In the genomic region with DNA sequence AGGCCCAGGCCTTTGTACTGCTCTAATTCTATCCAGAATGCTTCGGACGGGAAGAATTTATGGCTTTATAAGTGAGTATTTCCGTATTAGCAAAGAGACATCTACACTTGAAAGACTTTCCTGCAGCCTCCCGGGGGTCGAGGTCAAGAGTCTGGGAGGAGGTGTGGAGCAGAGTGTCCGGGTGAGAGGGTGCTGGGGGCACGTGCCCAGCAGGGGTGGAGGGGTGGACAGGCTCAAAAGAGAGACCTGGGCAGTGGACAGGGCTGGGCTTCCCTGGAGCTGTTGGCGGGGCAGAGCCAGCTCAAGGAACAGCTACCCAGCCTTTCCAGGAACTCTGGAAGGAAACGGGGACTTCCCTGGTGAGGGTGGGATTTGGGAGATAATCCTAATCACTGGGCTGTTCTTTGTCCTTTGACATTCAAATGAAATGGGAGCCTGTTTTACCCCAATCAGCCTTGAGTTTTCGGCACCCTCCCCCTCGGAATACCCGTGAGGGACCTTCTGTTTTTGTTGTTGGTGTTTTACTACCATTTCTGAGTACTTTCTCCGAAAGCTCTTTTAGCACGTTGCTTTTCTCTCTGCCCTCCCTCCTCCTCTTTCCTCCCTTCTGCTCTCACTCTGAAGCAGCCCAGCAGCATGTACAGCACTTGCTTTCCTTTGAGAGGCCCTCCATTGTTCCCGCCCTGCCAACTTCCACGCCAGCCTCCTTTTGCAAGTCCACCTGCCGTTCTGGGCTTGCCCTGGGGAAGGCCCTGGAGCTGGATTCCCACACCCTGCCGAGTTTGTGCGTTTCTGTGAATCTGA, we compare ENCODE assay signal across 10 cellular contexts.
A peak's percentile ranks its signal among the peaks of the same experiment; 100 is the strongest.
DNase-seq lines count a peak whose midpoint lies in the region; ATAC-seq lines count a peak whose summit lies in the region.
"Had no signal": no experiment of that assay in that cellular context is flagged by ENCODE, and none has a peak within 500 bp of the region (broad histone marks: within the 10 kb centered on the region; RNA-seq: fewer than 3 reads in every experiment).

No MANE protein-coding gene starts in this region.

- ATAC-seq in GM21619 (IDR thresholded peaks at IDR 0.05; ENCODE audit: unreplicated experiment), result no peak
- ATAC-seq in HG03520 (IDR thresholded peaks at IDR 0.05; ENCODE audit: unreplicated experiment), result no peak

- H3K4me3 Mint-ChIP-seq in activated CD4-positive, alpha-beta memory T cell treated with anti-CD3 and anti-CD28 coated beads for 36 hours, result no peak overlapping the region

- H3K27ac ChIP-seq in BLaER1 treated with 17β-estradiol and CSF1 and Interleukin-3, amounts not matched to agents 10 nM and 100 nM, result no peak overlapping the region
- H3K27ac ChIP-seq in duodenal mucosa (ENCODE audit: low read depth, low read length), result peak overlapping the region; percentile 13
- peak overlapping the region; percentile 10 for H3K27ac ChIP-seq in muscle layer of duodenum (ENCODE audit: low read length)

- CTCF ChIA-PET in activated CD4-positive, alpha-beta memory T cell treated with anti-CD3 and anti-CD28 coated beads for 36 hours (lab: Charles Lee), result no interaction called here

- no peak overlapping the region for H3K27ac Mint-ChIP-seq in activated CD4-positive, alpha-beta memory T cell treated with anti-CD3 and anti-CD28 coated beads for 36 hours

- DNase-seq in NCI-H1105 treated with DMSO at 0.1 percent for 48 hours (lab: John Stamatoyannopoulos, UW) (peak; percentile 68), NOMO-1 treated with DMSO at 0.1 percent for 48 hours (lab: John Stamatoyannopoulos, UW; ENCODE audit: unreplicated experiment) (no peak)
- no peak for DNase-seq in activated CD4-positive, alpha-beta memory T cell treated with anti-CD3 and anti-CD28 coated beads for 36 hours
- DNase-seq: AML-193, T-helper 9 cell had no signal

- POLR2A ChIA-PET in activated CD4-positive, alpha-beta memory T cell treated with anti-CD3 and anti-CD28 coated beads for 36 hours (lab: Charles Lee), result no interaction called here

- H3K36me3 ChIP-seq in BLaER1 treated with 17β-estradiol and CSF1 and Interleukin-3, amounts not matched to agents 10 nM and 100 nM, result no peaks in the 10 kb centered on the region
- H3K36me3 ChIP-seq in duodenal mucosa (ENCODE audit: control insufficient read depth in 1 of 2, insufficient read depth in 2 of 2, low read length in 2 of 2), result no peaks in the 10 kb centered on the region
- H3K36me3 ChIP-seq in muscle layer of duodenum (ENCODE audit: control insufficient read depth in 1 of 2, insufficient read depth in 2 of 2, low read length in 2 of 2), result no peaks in the 10 kb centered on the region

- no peak overlapping the region for H3K9ac ChIP-seq in BLaER1 treated with 17β-estradiol and CSF1 and Interleukin-3, amounts not matched to agents 10 nM and 100 nM
- peak overlapping the region in 1 of 2 donors; percentile 35 for H3K9ac ChIP-seq in duodenal mucosa (ENCODE audit: low read depth in 1 of 2, low read length in 2 of 2)

- no peaks in the 10 kb centered on the region for H3K9me3 ChIP-seq in BLaER1 treated with 17β-estradiol and CSF1 and Interleukin-3, amounts not matched to agents 10 nM and 100 nM (replicated peaks in 1 of 11)
- H3K9me3 ChIP-seq in duodenal mucosa (ENCODE audit: control insufficient read depth in 1 of 2, low read length in 2 of 2) (no peaks in the 10 kb centered on the region), muscle layer of duodenum (ENCODE audit: control insufficient read depth in 1 of 2, low read length in 2 of 2) (no peaks in the 10 kb centered on the region)

- peaks cover 18 to 74% (median 51%) of the 10 kb centered on the region in 10 experiments for H3K4me1 ChIP-seq in BLaER1 treated with 17β-estradiol and CSF1 and Interleukin-3, amounts not matched to agents 10 nM and 100 nM
- H3K4me1 ChIP-seq in duodenal mucosa (ENCODE audit: control insufficient read depth in 1 of 2, insufficient read depth in 2 of 2, low read length in 2 of 2), result peaks cover 43% of the 10 kb centered on the region in 2 donors
- peaks cover 20 to 28% of the 10 kb centered on the region in 2 donors for H3K4me1 ChIP-seq in muscle layer of duodenum (ENCODE audit: control insufficient read depth in 1 of 2, insufficient read depth in 2 of 2, low read length in 2 of 2)

- H3K9me3 Mint-ChIP-seq in activated CD4-positive, alpha-beta memory T cell treated with anti-CD3 and anti-CD28 coated beads for 36 hours, result no peaks in the 10 kb centered on the region

- peak overlapping the region in 6 of 11 experiments; percentile 9 to 53 (median 32); a peak in 9 of 22 replicates for H3K4me2 ChIP-seq in BLaER1 treated with 17β-estradiol and CSF1 and Interleukin-3, amounts not matched to agents 10 nM and 100 nM

- intact Hi-C loops in activated CD4-positive, alpha-beta memory T cell treated with anti-CD3 and anti-CD28 coated beads for 36 hours (cut with micrococcal nuclease), result no loop called here

- H3K27me3 ChIP-seq in BLaER1 treated with 17β-estradiol and CSF1 and Interleukin-3, amounts not matched to agents 10 nM and 100 nM, result no peaks in the 10 kb centered on the region
- no peaks in the 10 kb centered on the region for H3K27me3 ChIP-seq in duodenal mucosa (ENCODE audit: control insufficient read depth in 1 of 2, insufficient read depth in 2 of 2, low read length in 2 of 2)
- H3K27me3 ChIP-seq in muscle layer of duodenum (ENCODE audit: low read depth, low read length), result no peaks in the 10 kb centered on the region

- H3K4me3 ChIP-seq in BLaER1 treated with 17β-estradiol and CSF1 and Interleukin-3, amounts not matched to agents 10 nM and 100 nM, result no peak overlapping the region
- H3K4me3 ChIP-seq in duodenal mucosa (ENCODE audit: low read depth in 1 of 2, low read length in 2 of 2), result peak overlapping the region in 1 of 2 donors; percentile 19
- peak overlapping the region in 1 of 2 donors; percentile 11 for H3K4me3 ChIP-seq in muscle layer of duodenum (ENCODE audit: low read depth in 1 of 2, low read length in 2 of 2)

- no peaks in the 10 kb centered on the region for H3K36me3 Mint-ChIP-seq in activated CD4-positive, alpha-beta memory T cell treated with anti-CD3 and anti-CD28 coated beads for 36 hours

- peaks cover 60% of the 10 kb centered on the region for H3K27me3 Mint-ChIP-seq in activated CD4-positive, alpha-beta memory T cell treated with anti-CD3 and anti-CD28 coated beads for 36 hours

- H3K4me1 Mint-ChIP-seq in activated CD4-positive, alpha-beta memory T cell treated with anti-CD3 and anti-CD28 coated beads for 36 hours (ENCODE audit: low read depth), result no peaks in the 10 kb centered on the region

- H4K20me1 ChIP-seq in BLaER1 treated with 17β-estradiol and CSF1 and Interleukin-3, amounts not matched to agents 10 nM and 100 nM, result peaks cover 6 to 73% (median 53%) of the 10 kb centered on the region in 11 experiments; a peak in 20 of 22 replicates

Comparison
In these comparisons a context has a peak if more than half of its experiments do, and no peak if none do; other contexts are left out.
1. H3K27ac ChIP-seq: peak in duodenal mucosa (single experiment) and muscle layer of duodenum (single experiment); none in BLaER1 treated with 17β-estradiol and CSF1 and Interleukin-3, amounts not matched to agents 10 nM and 100 nM (0 of 11).